ENCODE assay signal across 8 cellular contexts in the genomic region with DNA sequence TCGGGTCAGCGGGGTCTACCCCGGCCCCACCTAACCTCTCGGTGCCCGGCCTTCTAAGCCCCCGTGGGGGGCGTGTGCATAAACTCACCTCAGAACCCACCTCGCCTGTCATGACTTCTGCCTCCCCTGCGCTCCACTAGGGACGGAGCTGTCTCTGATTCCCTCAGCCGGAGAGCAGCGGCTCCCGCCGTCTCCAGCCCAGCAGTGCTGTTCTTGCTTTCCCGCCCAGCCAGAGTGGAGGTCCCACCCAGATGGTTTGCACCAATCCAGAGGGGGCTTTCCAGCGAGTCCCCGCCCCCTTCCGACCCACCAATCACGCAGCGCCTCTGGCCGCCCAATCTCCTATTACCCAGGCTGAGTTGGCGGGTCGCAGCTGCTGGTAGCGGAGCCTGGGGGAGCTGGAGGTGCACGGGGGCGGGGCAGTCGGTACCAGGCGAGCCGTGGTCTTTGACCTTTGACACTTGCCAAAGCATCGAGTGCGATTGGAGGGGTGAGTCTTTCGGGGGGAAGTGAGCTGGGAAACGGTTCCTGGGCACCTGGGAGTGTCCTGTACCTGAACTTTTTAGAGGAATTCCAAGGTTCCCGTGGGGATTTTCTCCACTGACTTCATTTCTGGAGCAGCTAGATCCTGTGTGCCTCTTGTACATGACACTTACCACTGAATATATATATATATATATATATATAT. TPM values are rescaled to one million over a fixed set of nuclear protein-coding genes. Genes with fewer than 3 reads are reported as not detected.
A peak's percentile ranks its signal among the peaks of the same experiment; 100 is the strongest.
DNase-seq lines count a peak whose midpoint lies in the region; ATAC-seq and TF ChIP-seq lines count a peak whose summit lies in the region.

A gene (minus strand): TSS at position 220 of the 688 bp plus-strand sequence. CDS start 108 bp downstream, at position 112.

- peak within 1 kb of the TSS in 45 of 59 donors; percentile 3 to 88 (median 63) for H3K27ac ChIP-seq in dorsolateral prefrontal cortex
- H3K27ac ChIP-seq in right lobe of liver: peak within 1 kb of the TSS; percentile 57 to 80 (median 78)

- peak; percentile 27 for TF ChIP-seq POLR2A in right lobe of liver (IDR thresholded peaks at IDR 0.05)

- TF ChIP-seq CTCF in CD14-positive monocyte (IDR thresholded peaks at IDR 0.05) (no peak), dorsolateral prefrontal cortex (IDR thresholded peaks at IDR 0.05 in 54 of 56, conservative IDR thresholded peaks at IDR 0.05 in 2 of 56; ENCODE audit: low read depth in 1 of 56, partially characterized antibody in 56 of 56) (peak in 14 of 56 donors; percentile 3 to 33 (median 16)), right lobe of liver (IDR thresholded peaks at IDR 0.05) (no peak)

- ATAC-seq in GM19397 (IDR thresholded peaks at IDR 0.05; ENCODE audit: unreplicated experiment) (peak; percentile 89), HG03571 (IDR thresholded peaks at IDR 0.05; ENCODE audit: unreplicated experiment) (peak; percentile 81), right lobe of liver (peak; percentile 96 to 98 (median 97))

- peak within 1 kb of the TSS; percentile 82 to 93 (median 89) for H3K27ac Mint-ChIP-seq in CD14-positive monocyte

- peak; percentile 84 for DNase-seq in CD14-positive monocyte (ENCODE audit: low spot score)
- peak; percentile 99 for DNase-seq in NCI-H82 (lab: John Stamatoyannopoulos, UW)
- peak; percentile 97 to 98 for DNase-seq in activated CD4-positive, alpha-beta T cell treated with anti-CD3 and anti-CD28 coated beads, Interleukin-2, amount 50 U/mL, for 48 hours
- DNase-seq in dorsolateral prefrontal cortex: peak; percentile 78 to 97 (median 94)
- peak; percentile 95 to 96 (median 95) for DNase-seq in right lobe of liver
- DNase-seq in stimulated activated CD4-positive, alpha-beta T cell treated with anti-CD3 and anti-CD28 coated beads, Interleukin-4, amount 100 ng/mL, for 4 hours: peak; percentile 93 to 94

- H3K27me3 ChIP-seq in dorsolateral prefrontal cortex: no peaks in the 10 kb centered on the region
- H3K27me3 ChIP-seq in right lobe of liver: no peaks in the 10 kb centered on the region

- WGBS in right lobe of liver (ENCODE audit: insufficient coverage, low coverage, low lambda C conversion rate, missing lambda C conversion rate): 0% methylated on average over 18 of the region's 34 CpGs

- H3K4me3 Mint-ChIP-seq in CD14-positive monocyte: peak within 1 kb of the TSS; percentile 99

- intact Hi-C loops in CD14-positive monocyte (cut with micrococcal nuclease) (loop anchor here in 1 of 2 donors (5.0 kb wide), 1 partner anchor 208 kb away; no protein-coding TSS in a partner anchor), dorsolateral prefrontal cortex (cut with DNase I) (loop anchor here (5.0 to 10.0 kb wide), 3 partner anchors 43 to 203 kb away; a partner anchor contains a TSS), right lobe of liver (cut with DNase I) (loop anchor here (5.0 to 10.0 kb wide), 2 partner anchors 205 to 208 kb away; no protein-coding TSS in a partner anchor)

- no peaks in the 10 kb centered on the region for H3K9me3 ChIP-seq in right lobe of liver

- H3K4me1 ChIP-seq in right lobe of liver: peaks cover 0 to 14% (median 2%) of the 10 kb centered on the region in 4 donors

- H3K4me1 Mint-ChIP-seq in CD14-positive monocyte: peaks cover 14% of the 10 kb centered on the region

- H3K27me3 Mint-ChIP-seq in CD14-positive monocyte (ENCODE audit: low read depth in 3 of 3): peaks cover 0 to 2% (median 1%) of the 10 kb centered on the region in 3 donors

- H3K36me3 ChIP-seq in right lobe of liver: no peaks in the 10 kb centered on the region

- no peaks in the 10 kb centered on the region for H3K36me3 Mint-ChIP-seq in CD14-positive monocyte

- H3K9me3 Mint-ChIP-seq in CD14-positive monocyte: no peaks in the 10 kb centered on the region

- H3K4me3 ChIP-seq in dorsolateral prefrontal cortex (peak within 1 kb of the TSS; percentile 63 to 96 (median 81)), right lobe of liver (peak within 1 kb of the TSS; percentile 79 to 93 (median 82))

RNA-seq across cellular contexts. Expression of the gene that starts here (rescaled TPM):
- polyA plus RNA-seq in CD14-positive monocyte: under 1 TPM in 1 of 2 donors, not detected in 1; 0.13 TPM
- total RNA-seq in dorsolateral prefrontal cortex: 1 to 10 TPM in 108 of 120 experiments, under 1 TPM in 12; 0.48 to 6.7 (median 2.4) TPM
- 1 to 10 TPM in 2 of 6 experiments, under 1 TPM in 4; 0.13 to 3.2 (median 0.31) TPM for total RNA-seq in right lobe of liver

Comparison
In these comparisons a context has a peak if more than half of its experiments do, and no peak if none do; other contexts are left out.
1. Peak in every context shown above with its lines: DNase-seq, ATAC-seq, H3K4me3 ChIP-seq and H3K27ac ChIP-seq.
2. Peak in DNase-seq in CD14-positive monocyte; RNA of the gene not detected or under 1 TPM.